In genomic region chr20:63502671-63503172, GRCh38 we compare ENCODE assay signal across 16 cellular contexts. TPM values are rescaled to one million over a fixed set of nuclear protein-coding genes. Genes with fewer than 3 reads are reported as not detected.
DNase-seq lines count a peak whose midpoint lies in the region; ATAC-seq lines count a peak whose summit lies in the region.
"Had no signal": no experiment of that assay in that cellular context is flagged by ENCODE, and none has a peak within 500 bp of the region (broad histone marks: within the 10 kb centered on the region; RNA-seq: fewer than 3 reads in every experiment).

No MANE protein-coding gene starts in this region.

- no peak for ATAC-seq in GM18502 (IDR thresholded peaks at IDR 0.05; ENCODE audit: poor library complexity, unreplicated experiment)
- no peak for ATAC-seq in HG03378 (IDR thresholded peaks at IDR 0.05; ENCODE audit: unreplicated experiment)

- H3K9me3 Mint-ChIP-seq in CD4-positive, alpha-beta memory T cell = peaks cover 0 to 22% (median 11%) of the 10 kb centered on the region in 8 donors

- DNase-seq in H7 = peak; percentile 75
- DNase-seq in NCI-H345 treated with DMSO at 0.1 percent for 48 hours (lab: John Stamatoyannopoulos, UW; ENCODE audit: unreplicated experiment) = peak; percentile 78
- peak; percentile 44 for DNase-seq in islet precursor cell
- DNase-seq in CD4-positive, alpha-beta memory T cell = no peak
- DNase-seq in activated T-cell treated with anti-CD3 and anti-CD28 coated beads for 4 hours = no peak
- DNase-seq: activated CD4-positive, alpha-beta T cell treated with anti-CD3 and anti-CD28 coated beads, Interleukin-2, amount 50 U/mL, for 1 hour; activated T-cell treated with anti-CD3 and anti-CD28 coated beads, Interleukin-2, amount 50 U/mL, for 1 hour; brain microvascular endothelial cell; uterus had no signal

- H3K4me1 ChIP-seq in BLaER1 = peaks cover 55% of the 10 kb centered on the region
- H3K4me1 ChIP-seq in CD4-positive, alpha-beta memory T cell (ENCODE audit: insufficient read depth, low read length) = peaks cover 9% of the 10 kb centered on the region

- H3K27ac ChIP-seq in BLaER1 = peak overlapping the region; percentile 61
- no peak overlapping the region for H3K27ac ChIP-seq in CD4-positive, alpha-beta memory T cell (ENCODE audit: low read depth, low read length)
- H3K27ac ChIP-seq: brain microvascular endothelial cell, uterus had no signal

- intact Hi-C loops in CD4-positive, alpha-beta memory T cell (cut with micrococcal nuclease) = no loop called here

- H4K20me1 ChIP-seq in BLaER1 = peaks cover 5% of the 10 kb centered on the region; the same call in 1 of the 2 replicates

- H3K36me3 ChIP-seq in BLaER1 (no peaks in the 10 kb centered on the region), H7 (replicated peaks; ENCODE audit: control insufficient read depth, insufficient read depth, low read length) (no peaks in the 10 kb centered on the region)
- H3K36me3 ChIP-seq in CD4-positive, alpha-beta memory T cell (ENCODE audit: insufficient read depth, low read length) = no peaks in the 10 kb centered on the region
- H3K36me3 ChIP-seq: brain microvascular endothelial cell, uterus had no signal

- H3K27me3 ChIP-seq in BLaER1 = peaks cover 9% of the 10 kb centered on the region; the same call in 1 of the 2 replicates
- H3K27me3 ChIP-seq in H7 (ENCODE audit: control insufficient read depth, insufficient read depth, low read length) = peaks cover 22% of the 10 kb centered on the region
- peaks cover under 1% of the 10 kb centered on the region for H3K27me3 ChIP-seq in CD4-positive, alpha-beta memory T cell (ENCODE audit: insufficient read depth, low read length)

- CTCF ChIA-PET in CD4-positive, alpha-beta memory T cell (lab: Charles Lee; ENCODE audit: partially characterized antibody) = interaction anchor here (1.4 kb wide), 1 partner anchor 18 kb away, joined by 3 read pairs; the partner anchor contains the start of gene PPDPF

- peaks cover 0 to under 1% (median under 1%) of the 10 kb centered on the region in 4 donors for H3K4me1 Mint-ChIP-seq in CD4-positive, alpha-beta memory T cell

- H3K9ac ChIP-seq in BLaER1 = no peak overlapping the region

- no peak overlapping the region for H3K27ac Mint-ChIP-seq in CD4-positive, alpha-beta memory T cell
- H3K27ac Mint-ChIP-seq: activated naive CD8-positive, alpha-beta T cell had no signal

- H3K36me3 Mint-ChIP-seq in CD4-positive, alpha-beta memory T cell = peaks cover 2 to 6% of the 10 kb centered on the region in 2 donors

- peaks cover 25% of the 10 kb centered on the region for H3K9me3 ChIP-seq in BLaER1
- H3K9me3 ChIP-seq in CD4-positive, alpha-beta memory T cell (ENCODE audit: control insufficient read depth in 1 of 2, low read length in 2 of 2) = no peaks in the 10 kb centered on the region

- POLR2A ChIA-PET in CD4-positive, alpha-beta memory T cell (lab: Charles Lee; ENCODE audit: partially characterized antibody) = no interaction called here

- H3K4me2 ChIP-seq in BLaER1 = peak overlapping the region; percentile 97

- H3K4me3 ChIP-seq in BLaER1 (no peak overlapping the region), H7 (ENCODE audit: insufficient read depth, low read depth, low read length) (no peak overlapping the region)
- no peak overlapping the region for H3K4me3 ChIP-seq in CD4-positive, alpha-beta memory T cell (ENCODE audit: low read length in 2 of 2)
- H3K4me3 ChIP-seq: uterus had no signal

- peaks cover 5 to 6% of the 10 kb centered on the region in 2 donors for H3K27me3 Mint-ChIP-seq in CD4-positive, alpha-beta memory T cell

- H3K4me3 Mint-ChIP-seq in CD4-positive, alpha-beta memory T cell = no peak overlapping the region
- H3K4me3 Mint-ChIP-seq: activated naive CD8-positive, alpha-beta T cell had no signal

RNA-seq across cellular contexts. Expression of gene EEF1A2, which starts 3.8 kb away (rescaled TPM):
- total RNA-seq in H7 (2014; rRNA removed; shearing (Covaris generic)) = 30.7 and 37.1 TPM in 2 replicates
- total RNA-seq in CD4-positive, alpha-beta memory T cell = under 1 TPM; 0.36 to 0.81 TPM
- polyA plus RNA-seq in CD4-positive, alpha-beta memory T cell = not detected

RNA-seq across cellular contexts. Expression of gene PPDPF, which starts 17.8 kb away (rescaled TPM):
- total RNA-seq in H7 (2014; rRNA removed; shearing (Covaris generic)) = 79.7 and 94.2 TPM in 2 replicates
- 100 to 1,000 TPM; 208 to 229 TPM for total RNA-seq in CD4-positive, alpha-beta memory T cell
- 100 to 1,000 TPM in 1 of 2 donors, 10 to 100 TPM in 1; 29.4 to 152 TPM for polyA plus RNA-seq in CD4-positive, alpha-beta memory T cell

RNA-seq across cellular contexts. Expression of gene KCNQ2, which starts 30.3 kb away (rescaled TPM):
- total RNA-seq in H7 (2014; rRNA removed; shearing (Covaris generic)) = 92.6 and 129 TPM in 2 replicates
- not detected for total RNA-seq in CD4-positive, alpha-beta memory T cell
- polyA plus RNA-seq in CD4-positive, alpha-beta memory T cell = not detected
- total RNA-seq: lower leg skin, myocyte had no signal

RNA-seq across cellular contexts. Expression of gene PTK6, which starts 34.5 kb away (rescaled TPM):
- total RNA-seq in H7 (2014; rRNA removed; shearing (Covaris generic)) = 0.14 and 0.30 TPM in 2 replicates
- not detected for total RNA-seq in CD4-positive, alpha-beta memory T cell
- under 1 TPM; 0.31 to 0.59 TPM for polyA plus RNA-seq in CD4-positive, alpha-beta memory T cell
- total RNA-seq: SK-MEL-5 had no signal

RNA-seq across cellular contexts. Expression of gene SRMS, which starts 44.8 kb away (rescaled TPM):
- 0.21 and 0.33 TPM in 2 replicates for total RNA-seq in H7 (2014; rRNA removed; shearing (Covaris generic))
- not detected for total RNA-seq in CD4-positive, alpha-beta memory T cell
- not detected for polyA plus RNA-seq in CD4-positive, alpha-beta memory T cell
- total RNA-seq: myocyte, SK-MEL-5, uterus had no signal

Comparison
In these comparisons a context has a peak if more than half of its experiments do, and no peak if none do; other contexts are left out.
1. DNase-seq: peak in H7 (single experiment), NCI-H345 treated with DMSO at 0.1 percent for 48 hours (single experiment) and islet precursor cell (single experiment); none in CD4-positive, alpha-beta memory T cell (0 of 5) and activated T-cell treated with anti-CD3 and anti-CD28 coated beads for 4 hours (single experiment).
2. RNA of gene EEF1A2, which starts 3.8 kb away (total RNA-seq): 30.7 to 37.1 TPM in H7; 0.36 to 0.81 TPM in CD4-positive, alpha-beta memory T cell; every median in the first group is over 10 times any median in the second.
3. RNA of gene KCNQ2, which starts 30.3 kb away (total RNA-seq): 92.6 to 129 TPM in H7; not detected in CD4-positive, alpha-beta memory T cell; every median in the first group is over 10 times any median in the second.